In the genomic region with DNA sequence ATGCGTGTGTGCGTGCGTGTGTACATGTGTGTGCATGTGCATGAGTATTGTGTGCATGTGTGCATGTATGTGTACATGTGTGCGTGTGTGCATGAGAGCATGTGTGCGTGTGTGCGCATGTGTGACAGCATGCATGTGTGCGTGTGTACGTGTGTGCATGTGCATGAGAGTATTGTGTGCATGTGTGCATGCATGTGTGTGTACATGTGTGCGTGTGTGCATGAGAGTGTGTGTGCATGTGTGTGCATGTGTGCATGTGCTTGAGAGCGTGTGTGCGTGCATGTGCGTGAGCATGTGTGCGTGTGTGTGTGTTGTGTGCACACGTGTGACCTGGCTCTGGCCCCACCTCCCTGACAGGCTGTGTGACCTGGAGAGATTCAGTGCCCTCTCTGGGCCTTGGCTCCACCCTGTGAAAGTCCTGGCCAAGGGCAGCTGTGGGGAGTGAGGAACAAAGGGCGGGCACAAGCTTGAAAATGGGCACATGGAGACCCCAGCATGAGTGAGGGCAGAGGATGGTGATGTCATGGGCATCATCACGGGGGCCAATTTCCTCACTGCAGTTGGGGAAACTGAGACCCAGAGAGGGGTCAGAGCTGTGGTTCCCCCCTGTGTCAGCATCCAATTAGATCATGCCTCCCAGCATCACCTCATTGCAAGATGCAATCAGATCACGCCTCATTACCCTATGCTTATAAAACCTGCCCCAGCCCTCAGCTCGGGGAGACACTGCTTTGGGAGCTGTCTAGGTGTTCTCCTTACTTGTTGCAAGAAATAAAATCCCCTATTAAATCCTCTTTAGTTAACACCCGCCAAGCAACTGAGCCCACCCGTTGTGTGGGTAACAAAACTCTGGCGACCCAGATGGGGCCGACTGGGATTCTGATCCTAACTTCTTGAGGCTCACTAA, we compare ENCODE assay signal across 9 cellular contexts. TPM values are rescaled to one million over a fixed set of nuclear protein-coding genes. Genes with fewer than 3 reads are reported as not detected.
DNase-seq lines count a peak whose midpoint lies in the region; ATAC-seq and TF ChIP-seq lines count a peak whose summit lies in the region.
"Had no signal": no experiment of that assay in that cellular context is flagged by ENCODE, and none has a peak within 500 bp of the region (broad histone marks: within the 10 kb centered on the region; RNA-seq: fewer than 3 reads in every experiment).

No MANE protein-coding gene starts in this region.

- in situ Hi-C loops in gastrocnemius medialis (cut with MboI; ENCODE audit: low sequenced_read_pairs in 4 of 4) = no loop called here

- intact Hi-C loops in gastrocnemius medialis (cut with DNase I; ENCODE audit: low total_unique reads) = loop anchor here (10.0 kb wide), 1 partner anchor 55 kb away; no protein-coding TSS in a partner anchor

- no peak for TF ChIP-seq POLR2A in gastrocnemius medialis (IDR thresholded peaks at IDR 0.05)

- H3K36me3 ChIP-seq in esophagus (ENCODE audit: control insufficient read depth in 2 of 2, insufficient read depth in 2 of 2, low read length in 1 of 2) (no peaks in the 10 kb centered on the region), gastrocnemius medialis (no peaks in the 10 kb centered on the region), BE2C (no peaks in the 10 kb centered on the region)

- H3K27me3 ChIP-seq in esophagus (ENCODE audit: control insufficient read depth in 1 of 2, insufficient read depth in 2 of 2, low read length in 2 of 2) (no peaks in the 10 kb centered on the region), gastrocnemius medialis (peaks cover 0 to 5% (median 2%) of the 10 kb centered on the region in 3 donors), BE2C (peaks cover 7% of the 10 kb centered on the region)

- ATAC-seq in gastrocnemius medialis = no peak

- H3K4me3 ChIP-seq in esophagus (ENCODE audit: low read depth in 1 of 2, low read length in 2 of 2) (peak overlapping the region in 1 of 2 donors; percentile 38), gastrocnemius medialis (peak overlapping the region; percentile 31 to 50 (median 40)), BE2C (ENCODE audit: low read depth, low read length) (no peak overlapping the region)

- 75 to 79% methylated on average over 22 of the region's 22 CpGs for WGBS in esophagus, 2 donors

- peaks cover 0 to 18% of the 10 kb centered on the region in 2 donors for H3K4me1 ChIP-seq in esophagus (ENCODE audit: control insufficient read depth in 2 of 2, insufficient read depth in 2 of 2, low read length in 1 of 2)
- H3K4me1 ChIP-seq in gastrocnemius medialis = no peaks in the 10 kb centered on the region
- H3K4me1 ChIP-seq in BE2C = no peaks in the 10 kb centered on the region

- peak; percentile 19 for DNase-seq in DMS 273 (lab: John Stamatoyannopoulos, UW; ENCODE audit: unreplicated experiment)
- no peak for DNase-seq in DMS 273 treated with DMSO at 0.1 percent for 48 hours (lab: John Stamatoyannopoulos, UW)
- DNase-seq in NOMO-1 treated with DMSO at 0.1 percent for 48 hours (lab: John Stamatoyannopoulos, UW; ENCODE audit: unreplicated experiment) = peak; percentile 50
- no peak for DNase-seq in gastrocnemius medialis
- DNase-seq in BE2C = no peak
- no peak for DNase-seq in stimulated activated naive CD4-positive, alpha-beta T cell treated with Interleukin-2 at 50 U/mL for 16 hours (lab: John Stamatoyannopoulos, UW)
- no peak for DNase-seq in stimulated activated CD4-positive, alpha-beta T cell treated with anti-CD3 and anti-CD28 coated beads, Interleukin-15, amount 100 ng/mL, for 24 hours
- DNase-seq: NCI-H446 treated with DMSO at 0.1 percent for 48 hours had no signal

- H3K9me3 ChIP-seq in esophagus (ENCODE audit: control insufficient read depth in 2 of 2, insufficient read depth in 1 of 2, low read depth in 1 of 2, low read length in 1 of 2) = no peaks in the 10 kb centered on the region
- no peaks in the 10 kb centered on the region for H3K9me3 ChIP-seq in gastrocnemius medialis
- no peaks in the 10 kb centered on the region for H3K9me3 ChIP-seq in BE2C

- TF ChIP-seq CTCF in gastrocnemius medialis (IDR thresholded peaks at IDR 0.05 in 4 of 5, conservative IDR thresholded peaks at IDR 0.05 in 1 of 5) (no peak), BE2C (IDR thresholded peaks at IDR 0.05; ENCODE audit: low read depth, low read length) (no peak)

- H3K27ac ChIP-seq in esophagus (ENCODE audit: low read depth in 2 of 2, low read length in 1 of 2) = peak overlapping the region; percentile 5 to 59
- no peak overlapping the region for H3K27ac ChIP-seq in gastrocnemius medialis

RNA-seq across cellular contexts. Expression of a gene that starts 0.6 kb away (rescaled TPM):
- polyA plus RNA-seq in esophagus = under 1 TPM; 0.08 to 0.11 TPM
- total RNA-seq in gastrocnemius medialis = not detected
- not detected for polyA plus RNA-seq in BE2C (2012; ENCODE audit: insufficient read depth, insufficient read length, low read depth)

RNA-seq across cellular contexts. Expression of a gene that starts 10.3 kb away (rescaled TPM):
- polyA plus RNA-seq in esophagus = not detected
- total RNA-seq in gastrocnemius medialis = not detected
- polyA plus RNA-seq in BE2C (2012; ENCODE audit: insufficient read depth, insufficient read length, low read depth) = not detected

RNA-seq across cellular contexts. Expression of a gene that starts 20.1 kb away (rescaled TPM):
- 10 to 100 TPM; 43.1 to 59.3 TPM for polyA plus RNA-seq in esophagus
- total RNA-seq in gastrocnemius medialis = 10 to 100 TPM; 23.3 to 42.4 (median 36.2) TPM
- 1.2 TPM for polyA plus RNA-seq in BE2C (2012; ENCODE audit: insufficient read depth, insufficient read length, low read depth)

RNA-seq across cellular contexts. Expression of a gene that starts 24.5 kb away (rescaled TPM):
- 100 to 1,000 TPM in 1 of 2 donors, 10 to 100 TPM in 1; 62.8 to 120 TPM for polyA plus RNA-seq in esophagus
- not detected for total RNA-seq in gastrocnemius medialis
- not detected for polyA plus RNA-seq in BE2C (2012; ENCODE audit: insufficient read depth, insufficient read length, low read depth)

RNA-seq across cellular contexts. Expression of a gene that starts 43.2 kb away (rescaled TPM):
- 100 to 1,000 TPM; 122 to 137 TPM for polyA plus RNA-seq in esophagus
- 100 to 1,000 TPM; 306 to 608 (median 365) TPM for total RNA-seq in gastrocnemius medialis
- 1,032 TPM for polyA plus RNA-seq in BE2C (2012; ENCODE audit: insufficient read depth, insufficient read length, low read depth)

Comparison
In these comparisons a context has a peak if more than half of its experiments do, and no peak if none do; other contexts are left out.
1. DNase-seq: peak in DMS 273 (single experiment) and NOMO-1 treated with DMSO at 0.1 percent for 48 hours (single experiment); none in DMS 273 treated with DMSO at 0.1 percent for 48 hours (single experiment), gastrocnemius medialis (0 of 2), BE2C (single experiment), stimulated activated naive CD4-positive, alpha-beta T cell treated with Interleukin-2 at 50 U/mL for 16 hours (single experiment) and stimulated activated CD4-positive, alpha-beta T cell treated with anti-CD3 and anti-CD28 coated beads, Interleukin-15, amount 100 ng/mL, for 24 hours (single experiment).
2. H3K27ac ChIP-seq: peak in esophagus (2 of 2); none in gastrocnemius medialis (0 of 4).